Comparison of ENCODE assay signal across 31 cellular contexts in genomic region chr2:199810422-199811250, GRCh38. TPM values are rescaled to one million over a fixed set of nuclear protein-coding genes. Genes with fewer than 3 reads are reported as not detected.
A peak's percentile ranks its signal among the peaks of the same experiment; 100 is the strongest.
DNase-seq lines count a peak whose midpoint lies in the region; ATAC-seq, FAIRE-seq and TF ChIP-seq lines count a peak whose summit lies in the region.
"Had no signal": no experiment of that assay in that cellular context is flagged by ENCODE, and none has a peak within 500 bp of the region (broad histone marks: within the 10 kb centered on the region; RNA-seq: fewer than 3 reads in every experiment).

No MANE protein-coding gene starts in this region.

- no peak overlapping the region for H3K4me3 Mint-ChIP-seq in astrocyte (ENCODE audit: unreplicated experiment)
- H3K4me3 Mint-ChIP-seq: activated naive CD8-positive, alpha-beta T cell; natural killer cell had no signal

- H3K9me3 ChIP-seq in HEK293 (ENCODE audit: control insufficient read depth, insufficient read depth, low read depth, low read length): no peaks in the 10 kb centered on the region
- H3K9me3 ChIP-seq in astrocyte (ENCODE audit: insufficient read depth, low read depth, low read length): no peaks in the 10 kb centered on the region
- H3K9me3 ChIP-seq: ascending aorta, stomach had no signal

- no peaks in the 10 kb centered on the region for H3K79me2 ChIP-seq in astrocyte (ENCODE audit: insufficient read depth, low read length)

- peak overlapping the region; percentile 79 for H3K27ac Mint-ChIP-seq in astrocyte (ENCODE audit: unreplicated experiment)
- H3K27ac Mint-ChIP-seq: activated naive CD8-positive, alpha-beta T cell; natural killer cell had no signal

- no peaks in the 10 kb centered on the region for H3K27me3 Mint-ChIP-seq in astrocyte (ENCODE audit: low read depth, unreplicated experiment)
- H3K27me3 Mint-ChIP-seq: activated naive CD8-positive, alpha-beta T cell had no signal

- H3K9me3 Mint-ChIP-seq in astrocyte (ENCODE audit: unreplicated experiment): no peaks in the 10 kb centered on the region
- H3K9me3 Mint-ChIP-seq: natural killer cell had no signal

- FAIRE-seq in astrocyte (lab: Jason Lieb, UNC): no peak
- FAIRE-seq: GM12878, kidney, small intestine had no signal

- no peak overlapping the region for H3K27ac ChIP-seq in HEK293 (ENCODE audit: extremely low read depth, low read depth, low read length)
- H3K27ac ChIP-seq in astrocyte (ENCODE audit: low read depth, low read length): no peak overlapping the region
- H3K27ac ChIP-seq: ascending aorta, stomach had no signal

- H3K4me2 ChIP-seq in astrocyte (ENCODE audit: low read length): no peak overlapping the region

- H3K4me3 ChIP-seq in HEK293 (ENCODE audit: low read depth, low read length): no peak overlapping the region
- no peak overlapping the region for H3K4me3 ChIP-seq in astrocyte (ENCODE audit: insufficient read depth, low read depth, low read length)
- no peak overlapping the region for H3K4me3 ChIP-seq in skeletal muscle cell (ENCODE audit: low read depth, low read length)
- H3K4me3 ChIP-seq: ascending aorta, GM12878, stomach had no signal

- POLR2A ChIA-PET in HEK293 (lab: Yijun Ruan, JAX): no interaction called here

- no peak overlapping the region for H2AFZ ChIP-seq in astrocyte (ENCODE audit: low read depth, low read length)

- no peak for TF ChIP-seq CTCF in HEK293 (tag by site-specific recombination; IDR thresholded peaks at IDR 0.05)
- TF ChIP-seq CTCF in astrocyte (IDR thresholded peaks at IDR 0.05; ENCODE audit: insufficient read depth, low read depth, low read length): no peak

- CTCF ChIA-PET in HEK293 (lab: Yijun Ruan, JAX): interaction anchor here (0.7 kb wide), 1 partner anchor 13 kb away, joined by 3 read pairs; no protein-coding TSS in a partner anchor

- no peaks in the 10 kb centered on the region for H4K20me1 ChIP-seq in astrocyte (ENCODE audit: insufficient read depth, low read length)

- no peaks in the 10 kb centered on the region for H3K36me3 Mint-ChIP-seq in astrocyte (ENCODE audit: low read depth, unreplicated experiment)
- H3K36me3 Mint-ChIP-seq: natural killer cell had no signal

- no peak overlapping the region for H3K9ac ChIP-seq in astrocyte (ENCODE audit: low read length)

- no peak for ATAC-seq in GM18873 (IDR thresholded peaks at IDR 0.05; ENCODE audit: low FRiP score, unreplicated experiment)
- ATAC-seq: GM12878, natural killer cell had no signal

- peaks cover 10% of the 10 kb centered on the region for H3K4me1 Mint-ChIP-seq in astrocyte (ENCODE audit: low read depth, unreplicated experiment)
- H3K4me1 Mint-ChIP-seq: natural killer cell had no signal

- H3K27me3 ChIP-seq in astrocyte (ENCODE audit: insufficient read depth, low read length): no peaks in the 10 kb centered on the region
- H3K27me3 ChIP-seq: ascending aorta, stomach had no signal

- DNase-seq in AG20443 (ENCODE audit: low spot score) (peak; percentile 37), astrocyte (ENCODE audit: low read depth) (no peak), skeletal muscle cell (ENCODE audit: low read depth) (peak; percentile 65), pons (ENCODE audit: low spot score) (no peak), NCI-H510A treated with DMSO at 0.1 percent for 48 hours (lab: John Stamatoyannopoulos, UW) (no peak), kidney tubule cell (ENCODE audit: low spot score) (no peak)
- DNase-seq: activated effector memory CD4-positive, alpha-beta T cell treated with Interleukin-2 at 50 U/mL for 16 hours; C1 segment of cervical spinal cord; central memory CD4-positive, alpha-beta T cell; dermis blood vessel endothelial cell; DND-41; GOT3; head of caudate nucleus; kidney; natural killer cell; NCI-H1105; NCI-H1930; NCI-H2227 treated with DMSO at 0.1 percent for 48 hours; NCI-H82; occipital lobe; RPMI8226; small intestine; stimulated activated CD4-positive, alpha-beta T cell treated with anti-CD3 and anti-CD28 coated beads, Interleukin-1b, Interleukin-23, amount 100 ng/mL, for 48 hours; stimulated activated CD8-positive, alpha-beta memory T cell treated with anti-CD3 and anti-CD28 coated beads, Interleukin-4, amount 100 ng/mL, for 48 hours; stomach; trophoblast cell had no signal

- H3K4me1 ChIP-seq in HEK293 (ENCODE audit: control insufficient read depth, insufficient read depth, low read length) (peaks cover 8% of the 10 kb centered on the region), astrocyte (ENCODE audit: insufficient read depth, low read length) (no peaks in the 10 kb centered on the region)
- H3K4me1 ChIP-seq: ascending aorta had no signal

- no peaks in the 10 kb centered on the region for H3K36me3 ChIP-seq in HEK293 (ENCODE audit: control insufficient read depth in 2 of 2, insufficient read depth in 1 of 2, low read length in 2 of 2)
- H3K36me3 ChIP-seq in astrocyte (ENCODE audit: insufficient read depth, low read length): no peaks in the 10 kb centered on the region
- H3K36me3 ChIP-seq: ascending aorta, stomach had no signal

TF ChIP-seq in HEK293, 187 proteins besides CTCF, POLR2A, EP300 and RAD21:
- TF ChIP-seq BCL6B (tag by site-specific recombination; IDR thresholded peaks at IDR 0.05) (no peak), ZBTB6 (tag by site-specific recombination; IDR thresholded peaks at IDR 0.05) (peak; percentile 36; the same call in 1 of the 2 replicates), SP7 (tag by site-specific recombination; IDR thresholded peaks at IDR 0.05) (0 out of 2 replicates have a peak, but pooled peaks have one; percentile 52)
TF ChIP-seq in HEK293: peak in this region for 2.

RNA-seq across cellular contexts. Expression of gene FTCDNL1, which starts 40.4 kb away (rescaled TPM):
- total RNA-seq in astrocyte: 0.45 and 0.48 TPM in 2 replicates

Comparison
In these comparisons a context has a peak if more than half of its experiments do, and no peak if none do; other contexts are left out.
1. DNase-seq: peak in AG20443 (single experiment) and skeletal muscle cell (single experiment); none in astrocyte (single experiment), pons (single experiment), NCI-H510A treated with DMSO at 0.1 percent for 48 hours (single experiment) and kidney tubule cell (single experiment).